ENCODE assay signal across 9 cellular contexts in genomic region chr16:71565812-71566700, GRCh38. TPM values are rescaled to one million over a fixed set of nuclear protein-coding genes. Genes with fewer than 3 reads are reported as not detected.
A peak's percentile ranks its signal among the peaks of the same experiment; 100 is the strongest.
DNase-seq lines count a peak whose midpoint lies in the region; ATAC-seq and TF ChIP-seq lines count a peak whose summit lies in the region.
"Had no signal": no experiment of that assay in that cellular context is flagged by ENCODE, and none has a peak within 500 bp of the region (broad histone marks: within the 10 kb centered on the region; RNA-seq: fewer than 3 reads in every experiment).

No MANE protein-coding gene starts in this region.

- H3K4me2 ChIP-seq in GM23338: peak overlapping the region; percentile 74

- CTCF ChIA-PET in RWPE1 (lab: Yijun Ruan, JAX): interaction anchor here (1.2 to 1.7 kb wide), 3 partner anchors 12 to 153 kb away, joined by 3 to 7 read pairs (median 3); no protein-coding TSS in a partner anchor

- H3K4me3 ChIP-seq in GM23338: peak overlapping the region; percentile 59

- H3K27ac ChIP-seq in GM23338 (ENCODE audit: low read depth) (no peak overlapping the region), RWPE1 (no peak overlapping the region)

- H3K4me3 Mint-ChIP-seq in GM23338: peak overlapping the region; percentile 93
- H3K4me3 Mint-ChIP-seq in effector memory CD8-positive, alpha-beta T cell: peak overlapping the region; percentile 83 to 93
- H3K4me3 Mint-ChIP-seq in progenitor cell of endocrine pancreas (ENCODE audit: low read depth): peak overlapping the region; percentile 90

- POLR2A ChIA-PET in RWPE1 (lab: Yijun Ruan, JAX; ENCODE audit: low non-redundant PET): no interaction called here

- DNase-seq in GM23338 (ENCODE audit: low spot score): no peak
- peak; percentile 31 for DNase-seq in OCI-M1 (lab: John Stamatoyannopoulos, UW)
- no peak for DNase-seq in effector memory CD8-positive, alpha-beta T cell
- no peak for DNase-seq in progenitor cell of endocrine pancreas (ENCODE audit: low spot score, unreplicated experiment)
- DNase-seq in NCI-H2227 treated with DMSO at 0.1 percent for 48 hours (lab: John Stamatoyannopoulos, UW): no peak
- DNase-seq in RWPE1 (ENCODE audit: low spot score): no peak

- no peaks in the 10 kb centered on the region for H3K4me1 ChIP-seq in GM23338 (ENCODE audit: insufficient read depth)

- H3K27me3 Mint-ChIP-seq in GM23338 (ENCODE audit: insufficient read depth, low read depth, poor library complexity) (peaks cover 9% of the 10 kb centered on the region), progenitor cell of endocrine pancreas (no peaks in the 10 kb centered on the region)
- H3K27me3 Mint-ChIP-seq in effector memory CD8-positive, alpha-beta T cell: peaks cover 7 to 17% of the 10 kb centered on the region in 2 donors

- H3K27ac Mint-ChIP-seq in GM23338 (peak overlapping the region; percentile 89; the same call in 1 of the 2 replicates), progenitor cell of endocrine pancreas (peak overlapping the region; percentile 98)
- H3K27ac Mint-ChIP-seq in effector memory CD8-positive, alpha-beta T cell: peak overlapping the region; percentile 95 to 99

- ATAC-seq in GM23338: no peak
- ATAC-seq in effector memory CD8-positive, alpha-beta T cell (replicated peaks): no peak
- ATAC-seq in GM19467 (IDR thresholded peaks at IDR 0.05; ENCODE audit: unreplicated experiment): no peak

- no peaks in the 10 kb centered on the region for H3K79me2 ChIP-seq in GM23338 (replicated peaks; ENCODE audit: insufficient read depth)

- H3K9me3 Mint-ChIP-seq in GM23338 (peaks cover 20% of the 10 kb centered on the region), progenitor cell of endocrine pancreas (ENCODE audit: low read depth) (peaks cover 9% of the 10 kb centered on the region)
- H3K9me3 Mint-ChIP-seq in effector memory CD8-positive, alpha-beta T cell: no peaks in the 10 kb centered on the region

- H3K27me3 ChIP-seq in GM23338 (ENCODE audit: insufficient read depth): no peaks in the 10 kb centered on the region

- peaks cover 11% of the 10 kb centered on the region for H3K4me1 Mint-ChIP-seq in GM23338
- H3K4me1 Mint-ChIP-seq in effector memory CD8-positive, alpha-beta T cell (ENCODE audit: low read depth in 2 of 2): peaks cover 15 to 19% of the 10 kb centered on the region in 2 donors
- H3K4me1 Mint-ChIP-seq in progenitor cell of endocrine pancreas (ENCODE audit: low read depth): peaks cover 16% of the 10 kb centered on the region

- H3K36me3 Mint-ChIP-seq in GM23338 (ENCODE audit: low read depth) (peaks cover 11% of the 10 kb centered on the region), progenitor cell of endocrine pancreas (ENCODE audit: insufficient read depth) (peaks cover 13% of the 10 kb centered on the region)
- H3K36me3 Mint-ChIP-seq in effector memory CD8-positive, alpha-beta T cell (ENCODE audit: insufficient read depth): peaks cover 14% of the 10 kb centered on the region

- H2AFZ ChIP-seq in GM23338: peak overlapping the region; percentile 89

- H3K36me3 ChIP-seq in GM23338 (ENCODE audit: insufficient read depth): 0 out of 2 replicates have a peak, but pooled peaks cover 6% of the 10 kb centered on the region

- no peak for TF ChIP-seq CTCF in GM23338 (conservative IDR thresholded peaks at IDR 0.05; ENCODE audit: low read depth in 2 of 2)
- TF ChIP-seq CTCF in progenitor cell of endocrine pancreas (IDR thresholded peaks at IDR 0.05; ENCODE audit: unreplicated experiment): no peak
- TF ChIP-seq CTCF in RWPE1 (conservative IDR thresholded peaks at IDR 0.05; ENCODE audit: low read depth): no peak

- no peaks in the 10 kb centered on the region for H4K20me1 ChIP-seq in GM23338 (replicated peaks; ENCODE audit: insufficient read depth)

- H3K9me2 ChIP-seq in GM23338 (ENCODE audit: insufficient read depth): peaks cover under 1% of the 10 kb centered on the region; the same call in 1 of the 2 replicates

- no peaks in the 10 kb centered on the region for H3F3A ChIP-seq in GM23338 (replicated peaks; ENCODE audit: low read depth)

TF ChIP-seq in GM23338, 12 proteins besides CTCF, POLR2A, EP300 and RAD21 (continues in another document):
- TF ChIP-seq CREB1 (CRISPR knock-in tag; IDR thresholded peaks at IDR 0.05; ENCODE audit: low read depth) (no peak), EZH2 (IDR thresholded peaks at IDR 0.05; ENCODE audit: low read depth, unreplicated experiment) (no peak)
- TF ChIP-seq, protein P1, sequence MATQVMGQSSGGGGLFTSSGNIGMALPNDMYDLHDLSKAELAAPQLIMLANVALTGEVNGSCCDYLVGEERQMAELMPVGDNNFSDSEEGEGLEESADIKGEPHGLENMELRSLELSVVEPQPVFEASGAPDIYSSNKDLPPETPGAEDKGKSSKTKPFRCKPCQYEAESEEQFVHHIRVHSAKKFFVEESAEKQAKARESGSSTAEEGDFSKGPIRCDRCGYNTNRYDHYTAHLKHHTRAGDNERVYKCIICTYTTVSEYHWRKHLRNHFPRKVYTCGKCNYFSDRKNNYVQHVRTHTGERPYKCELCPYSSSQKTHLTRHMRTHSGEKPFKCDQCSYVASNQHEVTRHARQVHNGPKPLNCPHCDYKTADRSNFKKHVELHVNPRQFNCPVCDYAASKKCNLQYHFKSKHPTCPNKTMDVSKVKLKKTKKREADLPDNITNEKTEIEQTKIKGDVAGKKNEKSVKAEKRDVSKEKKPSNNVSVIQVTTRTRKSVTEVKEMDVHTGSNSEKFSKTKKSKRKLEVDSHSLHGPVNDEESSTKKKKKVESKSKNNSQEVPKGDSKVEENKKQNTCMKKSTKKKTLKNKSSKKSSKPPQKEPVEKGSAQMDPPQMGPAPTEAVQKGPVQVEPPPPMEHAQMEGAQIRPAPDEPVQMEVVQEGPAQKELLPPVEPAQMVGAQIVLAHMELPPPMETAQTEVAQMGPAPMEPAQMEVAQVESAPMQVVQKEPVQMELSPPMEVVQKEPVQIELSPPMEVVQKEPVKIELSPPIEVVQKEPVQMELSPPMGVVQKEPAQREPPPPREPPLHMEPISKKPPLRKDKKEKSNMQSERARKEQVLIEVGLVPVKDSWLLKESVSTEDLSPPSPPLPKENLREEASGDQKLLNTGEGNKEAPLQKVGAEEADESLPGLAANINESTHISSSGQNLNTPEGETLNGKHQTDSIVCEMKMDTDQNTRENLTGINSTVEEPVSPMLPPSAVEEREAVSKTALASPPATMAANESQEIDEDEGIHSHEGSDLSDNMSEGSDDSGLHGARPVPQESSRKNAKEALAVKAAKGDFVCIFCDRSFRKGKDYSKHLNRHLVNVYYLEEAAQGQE (IDR thresholded peaks at IDR 0.05; ENCODE audit: unreplicated experiment): no peak

RNA-seq across cellular contexts. Expression of gene TAT, which starts 10.8 kb away (rescaled TPM):
- total RNA-seq in GM23338 (2014; rRNA removed; shearing (Covaris generic)): not detected in 2 replicates
- polyA plus RNA-seq in GM23338 (2016; fragmentation: Nextera tagmentation; extraction: Ambion mirVana): 0.05 and 0.19 TPM in 2 replicates
- total RNA-seq in progenitor cell of endocrine pancreas: not detected in 2 replicates
- total RNA-seq: bronchial epithelial cell, mesenteric fat pad had no signal

RNA-seq across cellular contexts. Expression of gene CHST4, which starts 39.8 kb away (rescaled TPM):
- total RNA-seq in GM23338 (2014; rRNA removed; shearing (Covaris generic)): 16.7 and 17.8 TPM in 2 replicates
- polyA plus RNA-seq in GM23338 (2016; fragmentation: Nextera tagmentation; extraction: Ambion mirVana): 4.3 and 5.5 TPM in 2 replicates
- total RNA-seq in progenitor cell of endocrine pancreas: 0.16 TPM in 1 of 2 replicates, not detected in the other

RNA-seq across cellular contexts. Expression of gene MARVELD3, which starts 59.9 kb away (rescaled TPM):
- total RNA-seq in GM23338 (2014; rRNA removed; shearing (Covaris generic)): 25.1 and 32.7 TPM in 2 replicates
- polyA plus RNA-seq in GM23338 (2016; fragmentation: Nextera tagmentation; extraction: Ambion mirVana): 21.0 and 23.4 TPM in 2 replicates
- total RNA-seq in progenitor cell of endocrine pancreas: 32.3 and 33.7 TPM in 2 replicates
- total RNA-seq: mesenteric fat pad had no signal

Comparison
In these comparisons a context has a peak if more than half of its experiments do, and no peak if none do; other contexts are left out.
1. RNA of gene CHST4, which starts 39.8 kb away (total RNA-seq): 16.7 to 17.8 TPM in GM23338; 0.16 TPM in progenitor cell of endocrine pancreas; every median in the first group is over 10 times any median in the second.
2. Peak in every context shown above with its lines, with median percentiles within 50 percentile points of each other: H3K27ac Mint-ChIP-seq and H3K4me3 Mint-ChIP-seq.